8 cellular contexts compared by ENCODE assay signal in genomic region chr13:43880451-43880850, GRCh38. TPM values are rescaled to one million over a fixed set of nuclear protein-coding genes. Genes with fewer than 3 reads are reported as not detected.
A peak's percentile ranks its signal among the peaks of the same experiment; 100 is the strongest.
DNase-seq lines count a peak whose midpoint lies in the region; ATAC-seq, FAIRE-seq and TF ChIP-seq lines count a peak whose summit lies in the region.

No MANE protein-coding gene starts in this region.

- H3K9me3 ChIP-seq in BLaER1 treated with 17β-estradiol and CSF1 and Interleukin-3, amounts not matched to agents 10 nM and 100 nM (replicated peaks in 1 of 11): peaks cover 0 to 5% (median 0%) of the 10 kb centered on the region in 11 experiments; a peak in 4 of 22 replicates

- H3K9me3 Mint-ChIP-seq in natural killer cell treated with Interleukin-12 subunit alpha and Interleukin-12 subunit beta and Interleukin-15 and Interleukin-18, amount 100 ng/mL, for 72 hours: no peaks in the 10 kb centered on the region

- H3K4me3 Mint-ChIP-seq in natural killer cell treated with Interleukin-12 subunit alpha and Interleukin-12 subunit beta and Interleukin-15 and Interleukin-18, amount 100 ng/mL, for 72 hours: peak overlapping the region; percentile 96

- no peak for ATAC-seq in natural killer cell treated with Interleukin-12 subunit alpha and Interleukin-12 subunit beta and Interleukin-15 and Interleukin-18, amount 100 ng/mL, for 72 hours

- H3K27me3 Mint-ChIP-seq in natural killer cell treated with Interleukin-12 subunit alpha and Interleukin-12 subunit beta and Interleukin-15 and Interleukin-18, amount 100 ng/mL, for 72 hours: no peaks in the 10 kb centered on the region

- no peak for TF ChIP-seq CTCF in NB4 (IDR thresholded peaks at IDR 0.05; ENCODE audit: low read depth, low read length)
- peak in 4 of 56 donors; percentile 4 to 17 (median 6) for TF ChIP-seq CTCF in dorsolateral prefrontal cortex (IDR thresholded peaks at IDR 0.05 in 54 of 56, conservative IDR thresholded peaks at IDR 0.05 in 2 of 56; ENCODE audit: low read depth in 1 of 56, partially characterized antibody in 56 of 56)

- peaks cover 0 to 45% (median 0%) of the 10 kb centered on the region in 11 experiments; a peak in 5 of 22 replicates for H4K20me1 ChIP-seq in BLaER1 treated with 17β-estradiol and CSF1 and Interleukin-3, amounts not matched to agents 10 nM and 100 nM

- H3K36me3 Mint-ChIP-seq in natural killer cell treated with Interleukin-12 subunit alpha and Interleukin-12 subunit beta and Interleukin-15 and Interleukin-18, amount 100 ng/mL, for 72 hours: peaks cover 9% of the 10 kb centered on the region

- peak overlapping the region in 4 of 11 experiments; percentile 99 to 100 (median 100); a peak in 7 of 22 replicates for H3K27ac ChIP-seq in BLaER1 treated with 17β-estradiol and CSF1 and Interleukin-3, amounts not matched to agents 10 nM and 100 nM
- peak overlapping the region in 57 of 59 donors; percentile 10 to 99 (median 96) for H3K27ac ChIP-seq in dorsolateral prefrontal cortex

- no peaks in the 10 kb centered on the region for H3K27me3 ChIP-seq in BLaER1 treated with 17β-estradiol and CSF1 and Interleukin-3, amounts not matched to agents 10 nM and 100 nM
- no peaks in the 10 kb centered on the region for H3K27me3 ChIP-seq in dorsolateral prefrontal cortex

- H3K36me3 ChIP-seq in BLaER1 treated with 17β-estradiol and CSF1 and Interleukin-3, amounts not matched to agents 10 nM and 100 nM: peaks cover 0 to 44% (median 8%) of the 10 kb centered on the region in 11 experiments; a peak in 10 of 22 replicates

- H3K4me2 ChIP-seq in BLaER1 treated with 17β-estradiol and CSF1 and Interleukin-3, amounts not matched to agents 10 nM and 100 nM: peak overlapping the region; percentile 87 to 99 (median 94)

- TF ChIP-seq POLR2A in NB4 (IDR thresholded peaks at IDR 0.05; ENCODE audit: extremely low read depth, insufficient read length) (no peak), erythroblast (IDR thresholded peaks at IDR 0.05; ENCODE audit: low read length) (no peak)

- peaks cover 20 to 78% (median 23%) of the 10 kb centered on the region in 10 experiments for H3K4me1 ChIP-seq in BLaER1 treated with 17β-estradiol and CSF1 and Interleukin-3, amounts not matched to agents 10 nM and 100 nM

- FAIRE-seq in urothelium cell line (lab: Jason Lieb, UNC): no peak

- peaks cover 22 to 40% of the 10 kb centered on the region in 2 donors for H3K4me1 Mint-ChIP-seq in natural killer cell treated with Interleukin-12 subunit alpha and Interleukin-12 subunit beta and Interleukin-15 and Interleukin-18, amount 100 ng/mL, for 72 hours (ENCODE audit: low read depth in 2 of 2)

- peak overlapping the region; percentile 66 to 82 (median 76); a peak in 18 of 20 replicates for H3K4me3 ChIP-seq in BLaER1 treated with 17β-estradiol and CSF1 and Interleukin-3, amounts not matched to agents 10 nM and 100 nM
- peak overlapping the region; percentile 64 for H3K4me3 ChIP-seq in NB4 (ENCODE audit: low read depth, low read length)
- peak overlapping the region; percentile 50 to 90 (median 77) for H3K4me3 ChIP-seq in dorsolateral prefrontal cortex

- H3K9ac ChIP-seq in BLaER1 treated with 17β-estradiol and CSF1 and Interleukin-3, amounts not matched to agents 10 nM and 100 nM: peak overlapping the region in 7 of 11 experiments; percentile 92 to 100 (median 98); a peak in 10 of 22 replicates

- no peak for DNase-seq in NB4 (ENCODE audit: low read depth)
- no peak for DNase-seq in dorsolateral prefrontal cortex
- DNase-seq in natural killer cell treated with Interleukin-12 subunit alpha and Interleukin-12 subunit beta and Interleukin-15 and Interleukin-18, amount 100 ng/mL, for 72 hours (ENCODE audit: low spot score): no peak
- no peak for DNase-seq in NCI-H146 (lab: John Stamatoyannopoulos, UW)
- DNase-seq in urothelium cell line (ENCODE audit: low spot score): no peak
- no peak for DNase-seq in NCI-H446 treated with DMSO at 0.1 percent for 48 hours (lab: John Stamatoyannopoulos, UW)
- DNase-seq in erythroblast (lab: John Stamatoyannopoulos, UW): no peak

- intact Hi-C loops in dorsolateral prefrontal cortex (cut with DNase I): no loop called here

- peak overlapping the region; percentile 78 to 90 for H3K27ac Mint-ChIP-seq in natural killer cell treated with Interleukin-12 subunit alpha and Interleukin-12 subunit beta and Interleukin-15 and Interleukin-18, amount 100 ng/mL, for 72 hours

RNA-seq across cellular contexts. Expression of gene LACC1, which starts 0.7 kb away (rescaled TPM):
- 10 to 100 TPM in 86 of 120 experiments, 1 to 10 TPM in 34; 4.5 to 56.8 (median 15.0) TPM for total RNA-seq in dorsolateral prefrontal cortex
- total RNA-seq in natural killer cell treated with Interleukin-12 subunit alpha and Interleukin-12 subunit beta and Interleukin-15 and Interleukin-18, amount 100 ng/mL, for 72 hours: 10 to 100 TPM in 1 of 2 donors, 1 to 10 TPM in 1; 9.7 to 11.8 TPM

RNA-seq across cellular contexts. Expression of gene CCDC122, which starts 0.9 kb away (rescaled TPM):
- 10 to 100 TPM in 17 of 120 experiments, 1 to 10 TPM in 101, under 1 TPM in 2; 0.69 to 15.7 (median 5.3) TPM for total RNA-seq in dorsolateral prefrontal cortex
- total RNA-seq in natural killer cell treated with Interleukin-12 subunit alpha and Interleukin-12 subunit beta and Interleukin-15 and Interleukin-18, amount 100 ng/mL, for 72 hours: 1 to 10 TPM; 2.4 to 2.5 TPM
